In genomic region chr1:75579046-75579445, GRCh38 we compare ENCODE assay signal across 31 cellular contexts. TPM values are rescaled to one million over a fixed set of nuclear protein-coding genes. Genes with fewer than 3 reads are reported as not detected.
"Had no signal": no experiment of that assay in that cellular context is flagged by ENCODE, and none has a peak within 500 bp of the region (broad histone marks: within the 10 kb centered on the region; RNA-seq: fewer than 3 reads in every experiment).

No MANE protein-coding gene starts in this region.

- H3K27me3 ChIP-seq: brain microvascular endothelial cell, SJCRH30 had no signal

- H3K27ac ChIP-seq: brain microvascular endothelial cell, SJCRH30, VCaP had no signal

- DNase-seq: activated CD4-positive, alpha-beta memory T cell treated with anti-CD3 and anti-CD28 coated beads for 36 hours; activated CD4-positive, alpha-beta T cell treated with anti-CD3 and anti-CD28 coated beads, Interleukin-2, amount 10 ng/mL, durations not matched to agents 7 days and 5 days; activated CD4-positive, CD25-positive, alpha-beta regulatory T cell; activated CD8-positive, alpha-beta memory T cell treated with anti-CD3 and anti-CD28 coated beads for 24 hours; activated gamma-delta T cell; activated naive CD4-positive, alpha-beta T cell treated with anti-CD3 and anti-CD28 coated beads for 36 hours; activated T-cell treated with anti-CD3 and anti-CD28 coated beads, Interleukin-2, amount 50 U/mL, for 4 hours; amygdala; brain microvascular endothelial cell; Karpas-422; NCI-H1048; NCI-H1417; NCI-H1930; NCI-H2107; NCI-H2171 treated with DMSO at 0.1 percent for 48 hours; NCI-H345; NCI-H510A; NCI-H526 treated with DMSO at 0.1 percent for 48 hours; NCI-H82; RPMI8226; SJCRH30; SK-N-SH; T-helper 1 cell had no signal

- H3K36me3 Mint-ChIP-seq: activated CD4-positive, alpha-beta memory T cell treated with anti-CD3 and anti-CD28 coated beads for 36 hours; activated naive CD8-positive, alpha-beta T cell had no signal

- H3K4me1 Mint-ChIP-seq: activated CD4-positive, alpha-beta T cell treated with anti-CD3 and anti-CD28 coated beads, Interleukin-2, amount 10 ng/mL, durations not matched to agents 7 days and 5 days; activated T-helper 17 cell treated with anti-CD3 and anti-CD28 coated beads, Interleukin-2, amount 50 U/mL, for 72 hours had no signal

- H3K4me1 ChIP-seq: SJCRH30 had no signal

- H3K9me2 ChIP-seq: SK-N-SH had no signal

- H3K9me3 Mint-ChIP-seq: activated CD4-positive, alpha-beta memory T cell treated with anti-CD3 and anti-CD28 coated beads for 36 hours; activated CD4-positive, alpha-beta T cell treated with anti-CD3 and anti-CD28 coated beads, Interleukin-2, amount 10 ng/mL, durations not matched to agents 7 days and 5 days; activated naive CD4-positive, alpha-beta T cell treated with anti-CD3 and anti-CD28 coated beads for 36 hours; activated T-cell treated with anti-CD3 and anti-CD28 coated beads, Interleukin-2, amount 50 U/mL, for 4 hours; activated T-helper 17 cell treated with anti-CD3 and anti-CD28 coated beads, Interleukin-2, amount 50 U/mL, for 72 hours had no signal

- H3K9me3 ChIP-seq: SJCRH30, SK-N-SH had no signal

- H3K4me3 Mint-ChIP-seq: activated CD4-positive, alpha-beta memory T cell treated with anti-CD3 and anti-CD28 coated beads for 36 hours; activated CD4-positive, alpha-beta T cell treated with anti-CD3 and anti-CD28 coated beads, Interleukin-2, amount 10 ng/mL, durations not matched to agents 7 days and 5 days; activated naive CD4-positive, alpha-beta T cell treated with anti-CD3 and anti-CD28 coated beads for 36 hours; activated naive CD8-positive, alpha-beta T cell; activated T-cell treated with anti-CD3 and anti-CD28 coated beads, Interleukin-2, amount 50 U/mL, for 4 hours; activated T-helper 17 cell treated with anti-CD3 and anti-CD28 coated beads, Interleukin-2, amount 50 U/mL, for 72 hours had no signal

- H3K4me2 ChIP-seq: SK-N-SH had no signal

- H3K36me3 ChIP-seq: brain microvascular endothelial cell, SJCRH30 had no signal

- H3K27ac Mint-ChIP-seq: activated CD4-positive, alpha-beta memory T cell treated with anti-CD3 and anti-CD28 coated beads for 36 hours; activated CD4-positive, alpha-beta T cell treated with anti-CD3 and anti-CD28 coated beads, Interleukin-2, amount 10 ng/mL, durations not matched to agents 7 days and 5 days; activated naive CD4-positive, alpha-beta T cell treated with anti-CD3 and anti-CD28 coated beads for 36 hours; activated naive CD8-positive, alpha-beta T cell; activated T-helper 17 cell treated with anti-CD3 and anti-CD28 coated beads, Interleukin-2, amount 50 U/mL, for 72 hours had no signal

- ATAC-seq: activated T-cell treated with anti-CD3 and anti-CD28 coated beads, Interleukin-2, amount 50 U/mL, for 4 hours; activated T-helper 17 cell treated with anti-CD3 and anti-CD28 coated beads, Interleukin-2, amount 50 U/mL, for 72 hours; K562; Panc1; Right ventricle myocardium inferior had no signal

- H3K4me3 ChIP-seq: K562, SJCRH30 had no signal

- H3K9ac ChIP-seq: SK-N-SH had no signal

RNA-seq across cellular contexts. Expression of gene SLC44A5, which starts 31.9 kb away (rescaled TPM):
- total RNA-seq: activated CD4-positive, alpha-beta T cell treated with anti-CD3 and anti-CD28 coated beads, Interleukin-2, amount 10 ng/mL, durations not matched to agents 7 days and 5 days; OCI-LY7; T-helper 2 cell treated with Interferon-gamma antibody and Interleukin-4, amounts not matched to agents 100 ng/mL and 5 ng/mL, for 36 hours had no signal
